11 cellular contexts compared by ENCODE assay signal in genomic region chr1:8687053-8687452, GRCh38.
DNase-seq lines count a peak whose midpoint lies in the region; ATAC-seq and TF ChIP-seq lines count a peak whose summit lies in the region.
"Had no signal": no experiment of that assay in that cellular context is flagged by ENCODE, and none has a peak within 500 bp of the region (broad histone marks: within the 10 kb centered on the region; RNA-seq: fewer than 3 reads in every experiment).

No MANE protein-coding gene starts in this region.

- H3K27me3 Mint-ChIP-seq in activated B cell treated with CpG ODN at 0.5 μM for 24 hours, result no peaks in the 10 kb centered on the region
- no peaks in the 10 kb centered on the region for H3K27me3 Mint-ChIP-seq in activated T-cell treated with anti-CD3 and anti-CD28 coated beads, Interleukin-2, amount 50 U/mL, for 24 hours

- H3K9me3 ChIP-seq in left ventricle myocardium inferior (replicated peaks), result peaks cover 6% of the 10 kb centered on the region
- peaks cover 5% of the 10 kb centered on the region for H3K9me3 ChIP-seq in lower lobe of right lung
- H3K9me3 ChIP-seq in vagina, result no peaks in the 10 kb centered on the region

- H3K27ac Mint-ChIP-seq in activated B cell treated with CpG ODN at 0.5 μM for 24 hours, result peak overlapping the region; percentile 50
- H3K27ac Mint-ChIP-seq in activated T-cell treated with anti-CD3 and anti-CD28 coated beads, Interleukin-2, amount 50 U/mL, for 24 hours, result no peak overlapping the region

- no peaks in the 10 kb centered on the region for H3K27me3 ChIP-seq in left ventricle myocardium inferior (ENCODE audit: low read depth)
- no peaks in the 10 kb centered on the region for H3K27me3 ChIP-seq in lower lobe of right lung (ENCODE audit: low read depth)
- no peaks in the 10 kb centered on the region for H3K27me3 ChIP-seq in vagina

- DNase-seq in left ventricle myocardium inferior (no peak), Right ventricle myocardium inferior (ENCODE audit: missing footprints) (no peak), activated B cell treated with CpG ODN at 0.5 μM for 24 hours (no peak), lower lobe of right lung (peak; percentile 48), vagina (ENCODE audit: extremely low spot score in 2 of 2) (no peak), HuH-7 (ENCODE audit: low spot score) (no peak)
- DNase-seq in activated T-cell treated with anti-CD3 and anti-CD28 coated beads, Interleukin-2, amount 50 U/mL, for 24 hours, result no peak
- DNase-seq: NCI-H2107; stimulated activated CD4-positive, alpha-beta T cell treated with anti-CD3 and anti-CD28 coated beads, Interleukin-1b, Interleukin-23, amount 100 ng/mL, for 48 hours had no signal

- H3K4me1 Mint-ChIP-seq in activated B cell treated with CpG ODN at 0.5 μM for 24 hours, result peaks cover 69% of the 10 kb centered on the region
- H3K4me1 Mint-ChIP-seq in activated T-cell treated with anti-CD3 and anti-CD28 coated beads, Interleukin-2, amount 50 U/mL, for 24 hours (ENCODE audit: low read depth), result peaks cover 32% of the 10 kb centered on the region

- intact Hi-C loops in left ventricle myocardium inferior (cut with micrococcal nuclease), result no loop called here
- intact Hi-C loops in Right ventricle myocardium inferior (cut with DNase I), result no loop called here
- intact Hi-C loops in activated B cell treated with CpG ODN at 0.5 μM for 24 hours (cut with micrococcal nuclease), result loop anchor here (5.0 kb wide), 1 partner anchor 35 kb away; no protein-coding TSS in a partner anchor
- intact Hi-C loops in lower lobe of right lung (cut with DNase I), result no loop called here
- intact Hi-C loops in vagina (cut with DNase I), result no loop called here

- ATAC-seq in Right ventricle myocardium inferior (no peak), activated B cell treated with CpG ODN at 0.5 μM for 24 hours (ENCODE audit: low read depth) (no peak), lower lobe of right lung (peak; percentile 31 to 32), GM21825 (IDR thresholded peaks at IDR 0.05; ENCODE audit: unreplicated experiment) (no peak)

- H3K36me3 ChIP-seq in left ventricle myocardium inferior (no peaks in the 10 kb centered on the region), lower lobe of right lung (no peaks in the 10 kb centered on the region), vagina (no peaks in the 10 kb centered on the region)

- TF ChIP-seq CTCF in left ventricle myocardium inferior (IDR thresholded peaks at IDR 0.05; ENCODE audit: borderline replicate concordance), result no peak
- no peak for TF ChIP-seq CTCF in activated B cell treated with CpG ODN at 0.5 μM for 24 hours (IDR thresholded peaks at IDR 0.05)
- TF ChIP-seq CTCF in lower lobe of right lung (IDR thresholded peaks at IDR 0.05), result no peak
- no peak for TF ChIP-seq CTCF in vagina (IDR thresholded peaks at IDR 0.05)

- H3K9me3 Mint-ChIP-seq in activated B cell treated with CpG ODN at 0.5 μM for 24 hours, result no peaks in the 10 kb centered on the region
- no peaks in the 10 kb centered on the region for H3K9me3 Mint-ChIP-seq in activated T-cell treated with anti-CD3 and anti-CD28 coated beads, Interleukin-2, amount 50 U/mL, for 24 hours

- POLR2A ChIA-PET in activated B cell treated with CpG ODN at 0.5 μM for 24 hours (lab: Charles Lee), result interaction anchor here (0.7 kb wide), 1 partner anchor 201 kb away, joined by 3 read pairs; no protein-coding TSS in a partner anchor

- H3K27ac ChIP-seq in left ventricle myocardium inferior (replicated peaks) (peak overlapping the region; percentile 29), lower lobe of right lung (peak overlapping the region; percentile 13), vagina (peak overlapping the region; percentile 53)
- H3K27ac ChIP-seq: C4-2B had no signal

- peak overlapping the region; percentile 16 for H3K4me3 Mint-ChIP-seq in activated B cell treated with CpG ODN at 0.5 μM for 24 hours
- H3K4me3 Mint-ChIP-seq in activated T-cell treated with anti-CD3 and anti-CD28 coated beads, Interleukin-2, amount 50 U/mL, for 24 hours, result no peak overlapping the region

- peaks cover 21% of the 10 kb centered on the region for H3K4me1 ChIP-seq in left ventricle myocardium inferior
- peaks cover 28% of the 10 kb centered on the region for H3K4me1 ChIP-seq in lower lobe of right lung
- peaks cover 14% of the 10 kb centered on the region for H3K4me1 ChIP-seq in vagina

- no peaks in the 10 kb centered on the region for H3K36me3 Mint-ChIP-seq in activated B cell treated with CpG ODN at 0.5 μM for 24 hours (ENCODE audit: low read depth)
- H3K36me3 Mint-ChIP-seq in activated T-cell treated with anti-CD3 and anti-CD28 coated beads, Interleukin-2, amount 50 U/mL, for 24 hours (ENCODE audit: low read depth), result no peaks in the 10 kb centered on the region

- CTCF ChIA-PET in activated B cell treated with CpG ODN at 0.5 μM for 24 hours (lab: Charles Lee), result no interaction called here

- no peak for TF ChIP-seq POLR2A in vagina (IDR thresholded peaks at IDR 0.05)

- H3K4me3 ChIP-seq in left ventricle myocardium inferior (no peak overlapping the region), lower lobe of right lung (no peak overlapping the region), vagina (no peak overlapping the region)

Comparison
In these comparisons a context has a peak if more than half of its experiments do, and no peak if none do; other contexts are left out.
1. ATAC-seq: peak in lower lobe of right lung (2 of 2); none in Right ventricle myocardium inferior (single experiment), activated B cell treated with CpG ODN at 0.5 μM for 24 hours (single experiment) and GM21825 (single experiment).
2. Peak in every context shown above with its lines, with median percentiles within 50 percentile points of each other: H3K27ac ChIP-seq.